30 cellular contexts compared by ENCODE assay signal in genomic region chr3:147153830-147154539, GRCh38.
"Had no signal": no experiment of that assay in that cellular context is flagged by ENCODE, and none has a peak within 500 bp of the region (broad histone marks: within the 10 kb centered on the region; RNA-seq: fewer than 3 reads in every experiment).

No MANE protein-coding gene starts in this region.

- H3K27me3 ChIP-seq: heart left ventricle, neutrophil, right lobe of liver, stomach, testis, thyroid gland, transverse colon, upper lobe of left lung had no signal

- H3K9me3 ChIP-seq: lower lobe of right lung, neutrophil, right lobe of liver, testis, thyroid gland, transverse colon had no signal

- H3K36me3 ChIP-seq: heart left ventricle, lower lobe of right lung, neutrophil, right lobe of liver, stomach, thyroid gland, transverse colon, upper lobe of left lung had no signal

- H3K36me3 Mint-ChIP-seq: immature natural killer cell; mesothelial cell of epicardium; natural killer cell treated with Interleukin-12 subunit alpha and Interleukin-12 subunit beta and Interleukin-15 and Interleukin-18, amount 100 ng/mL, for 72 hours; stimulated activated naive B cell treated with anti-CD40 and anti-IgM and Interleukin-4, amounts not matched to agents 10 μg/mL and 1 μg/mL and 100 μg/mL, for 72 hours had no signal

- H3K4me1 Mint-ChIP-seq: immature natural killer cell; naive thymus-derived CD4-positive, alpha-beta T cell; stimulated activated naive B cell treated with anti-CD40 and anti-IgM and Interleukin-4, amounts not matched to agents 10 μg/mL and 1 μg/mL and 100 μg/mL, for 72 hours had no signal

- H3K27me3 Mint-ChIP-seq: naive thymus-derived CD4-positive, alpha-beta T cell; natural killer cell treated with Interleukin-12 subunit alpha and Interleukin-12 subunit beta and Interleukin-15 and Interleukin-18, amount 100 ng/mL, for 72 hours; stimulated activated naive B cell treated with anti-CD40 and anti-IgM and Interleukin-4, amounts not matched to agents 10 μg/mL and 1 μg/mL and 100 μg/mL, for 72 hours had no signal

- DNase-seq: glutamatergic neuron; heart left ventricle; hypothalamus; immature natural killer cell; kidney glomerular epithelial cell; left cardiac atrium; lower lobe of right lung; mammary epithelial cell; mesendoderm; mucosa of descending colon; naive thymus-derived CD4-positive, alpha-beta T cell; occipital lobe; right lobe of liver; stimulated activated CD4-positive, alpha-beta T cell treated with anti-CD3 and anti-CD28 coated beads, Interleukin-12 subunit alpha, Interleukin-12 subunit beta, amount 100 ng/mL, for 4 hours; stimulated activated CD4-positive, alpha-beta T cell treated with anti-CD3 and anti-CD28 coated beads, Interleukin-15, amount 100 ng/mL, for 24 hours; stimulated activated CD4-positive, alpha-beta T cell treated with anti-CD3 and anti-CD28 coated beads, Interleukin-2, amount 100 ng/mL, for 24 hours; stimulated activated CD4-positive, alpha-beta T cell treated with anti-CD3 and anti-CD28 coated beads, Interleukin-4, amount 100 ng/mL, for 1 hour; stimulated activated naive B cell treated with anti-CD40 and anti-IgM and Interleukin-4, amounts not matched to agents 10 μg/mL and 1 μg/mL and 100 μg/mL, for 72 hours; stimulated activated naive CD8-positive, alpha-beta T cell treated with anti-CD3 and anti-CD28 coated beads, Interleukin-15, Interleukin-2, amounts not matched to agents 100 U/mL and 50 U/mL, for 24 hours; stomach; testis; thyroid gland; transverse colon had no signal

- H3K27ac Mint-ChIP-seq: immature natural killer cell; mesothelial cell of epicardium; naive thymus-derived CD4-positive, alpha-beta T cell; natural killer cell treated with Interleukin-12 subunit alpha and Interleukin-12 subunit beta and Interleukin-15 and Interleukin-18, amount 100 ng/mL, for 72 hours; stimulated activated naive B cell treated with anti-CD40 and anti-IgM and Interleukin-4, amounts not matched to agents 10 μg/mL and 1 μg/mL and 100 μg/mL, for 72 hours had no signal

- H3K4me1 ChIP-seq: heart left ventricle, lower lobe of right lung, parathyroid adenoma, psoas muscle, right lobe of liver, stomach, testis, thyroid gland, transverse colon, upper lobe of left lung had no signal

- H3K4me3 ChIP-seq: heart left ventricle, lower lobe of right lung, mucosa of descending colon, psoas muscle, right lobe of liver, stomach, testis, thyroid gland, transverse colon, upper lobe of left lung had no signal

- ATAC-seq: heart left ventricle; left cardiac atrium; left lobe of liver; lower lobe of right lung; mucosa of descending colon; naive thymus-derived CD4-positive, alpha-beta T cell; natural killer cell treated with Interleukin-12 subunit alpha and Interleukin-12 subunit beta and Interleukin-15 and Interleukin-18, amount 100 ng/mL, for 72 hours; psoas muscle; right lobe of liver; stimulated activated naive B cell treated with anti-CD40 and anti-IgM and Interleukin-4, amounts not matched to agents 10 μg/mL and 1 μg/mL and 100 μg/mL, for 72 hours; stimulated activated naive CD8-positive, alpha-beta T cell treated with anti-CD3 and anti-CD28 coated beads, Interleukin-15, Interleukin-2, amounts not matched to agents 100 U/mL and 50 U/mL, for 24 hours had no signal

- H3K4me3 Mint-ChIP-seq: immature natural killer cell; mesothelial cell of epicardium; naive thymus-derived CD4-positive, alpha-beta T cell; natural killer cell treated with Interleukin-12 subunit alpha and Interleukin-12 subunit beta and Interleukin-15 and Interleukin-18, amount 100 ng/mL, for 72 hours; stimulated activated naive B cell treated with anti-CD40 and anti-IgM and Interleukin-4, amounts not matched to agents 10 μg/mL and 1 μg/mL and 100 μg/mL, for 72 hours had no signal
